Comparison of ENCODE assay signal across 6 cellular contexts in the genomic region with DNA sequence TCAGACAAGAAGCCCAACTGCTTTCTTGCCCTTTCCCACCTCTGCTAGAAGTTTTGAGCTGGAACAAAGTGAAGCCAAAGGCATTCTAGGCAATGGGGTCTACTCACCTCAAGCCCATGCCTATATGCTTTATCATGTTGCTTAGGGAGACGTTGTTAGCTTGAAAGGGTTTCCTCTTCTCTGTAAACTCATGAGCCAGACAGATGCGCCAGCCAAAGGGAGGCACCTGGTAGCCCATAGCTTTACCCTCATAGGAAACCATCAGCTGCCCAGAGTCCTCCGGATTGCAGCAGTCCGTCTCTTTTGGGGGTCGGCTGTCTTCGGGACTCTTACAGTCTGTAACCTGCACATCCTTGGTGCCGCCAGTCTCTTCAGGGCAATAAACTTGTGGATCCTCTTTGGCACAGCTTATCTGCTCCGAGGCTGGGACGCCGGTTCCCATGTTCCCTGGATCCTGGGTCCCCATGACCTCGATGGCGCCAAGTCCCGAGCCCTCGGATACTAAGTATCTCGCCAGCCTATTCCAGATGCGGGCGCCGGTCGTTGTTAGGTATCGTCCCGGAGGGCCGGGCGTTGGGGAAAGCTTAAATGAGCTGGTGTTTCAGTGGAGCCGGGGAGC. TPM values are rescaled to one million over a fixed set of nuclear protein-coding genes. Genes with fewer than 3 reads are reported as not detected.
A peak's percentile ranks its signal among the peaks of the same experiment; 100 is the strongest.
DNase-seq lines count a peak whose midpoint lies in the region; ATAC-seq, FAIRE-seq and TF ChIP-seq lines count a peak whose summit lies in the region.

No MANE protein-coding gene starts in this region.

- H3K4me3 ChIP-seq in HAP-1, result peak overlapping the region; percentile 92

- no peak for ATAC-seq in activated T-helper 17 cell treated with anti-CD3 and anti-CD28 coated beads, Interleukin-2, amount 50 U/mL, for 72 hours (replicated peaks)

- DNase-seq in HAP-1 (ENCODE audit: low spot score in 2 of 2) (no peak), lung microvascular endothelial cell (ENCODE audit: low read depth in 2 of 2) (peak; percentile 38 to 39), iPS-NIHi11 (ENCODE audit: low spot score) (no peak), D721Med (ENCODE audit: insufficient read length, low spot score) (no peak)
- no peak for DNase-seq in activated CD4-positive, alpha-beta T cell treated with anti-CD3 and anti-CD28 coated beads, Interleukin-2, amount 50 U/mL, for 1 hour

- no peaks in the 10 kb centered on the region for H3K9me3 ChIP-seq in HAP-1

- peaks cover 40% of the 10 kb centered on the region for H3K4me1 Mint-ChIP-seq in activated T-helper 17 cell treated with anti-CD3 and anti-CD28 coated beads, Interleukin-2, amount 50 U/mL, for 72 hours

- H3K36me3 ChIP-seq in HAP-1 (replicated peaks), result peaks cover 39% of the 10 kb centered on the region

- no peaks in the 10 kb centered on the region for H3K27me3 ChIP-seq in HAP-1 (ENCODE audit: low read depth)

- TF ChIP-seq CTCF in D721Med (IDR thresholded peaks at IDR 0.05; ENCODE audit: insufficient read depth, missing control alignments), result no peak

- no peak for FAIRE-seq in D721Med (lab: Jason Lieb, UNC)

- H3K27me3 Mint-ChIP-seq in activated T-helper 17 cell treated with anti-CD3 and anti-CD28 coated beads, Interleukin-2, amount 50 U/mL, for 72 hours, result no peaks in the 10 kb centered on the region

- peak overlapping the region; percentile 92 for H3K4me3 Mint-ChIP-seq in activated T-helper 17 cell treated with anti-CD3 and anti-CD28 coated beads, Interleukin-2, amount 50 U/mL, for 72 hours

- H3K4me1 ChIP-seq in HAP-1, result peaks cover 11% of the 10 kb centered on the region; the same call in 1 of the 2 replicates

- in situ Hi-C loops in HAP-1 (cut with MboI; ENCODE audit: low sequenced_read_pairs), result no loop called here

- peaks cover 66% of the 10 kb centered on the region for H3K36me3 Mint-ChIP-seq in activated T-helper 17 cell treated with anti-CD3 and anti-CD28 coated beads, Interleukin-2, amount 50 U/mL, for 72 hours (ENCODE audit: low read depth)

- H3K27ac Mint-ChIP-seq in activated T-helper 17 cell treated with anti-CD3 and anti-CD28 coated beads, Interleukin-2, amount 50 U/mL, for 72 hours, result peak overlapping the region; percentile 83

- no peaks in the 10 kb centered on the region for H3K9me3 Mint-ChIP-seq in activated T-helper 17 cell treated with anti-CD3 and anti-CD28 coated beads, Interleukin-2, amount 50 U/mL, for 72 hours

RNA-seq across cellular contexts. Expression of gene GBA2, which starts 0.7 kb away (rescaled TPM):
- 10 to 100 TPM; 27.0 to 36.0 TPM for total RNA-seq in activated T-helper 17 cell treated with anti-CD3 and anti-CD28 coated beads, Interleukin-2, amount 50 U/mL, for 72 hours
- 42.5 and 54.0 TPM in 2 replicates for total RNA-seq in lung microvascular endothelial cell

RNA-seq across cellular contexts. Expression of gene RGP1, which starts 0.7 kb away (rescaled TPM):
- 10 to 100 TPM; 18.9 to 25.6 TPM for total RNA-seq in activated T-helper 17 cell treated with anti-CD3 and anti-CD28 coated beads, Interleukin-2, amount 50 U/mL, for 72 hours
- total RNA-seq in lung microvascular endothelial cell, result 8.1 and 10.1 TPM in 2 replicates

RNA-seq across cellular contexts. Expression of gene MSMP, which starts 5.7 kb away (rescaled TPM):
- total RNA-seq in activated T-helper 17 cell treated with anti-CD3 and anti-CD28 coated beads, Interleukin-2, amount 50 U/mL, for 72 hours, result not detected
- total RNA-seq in lung microvascular endothelial cell, result 60.9 and 61.5 TPM in 2 replicates

RNA-seq across cellular contexts. Expression of gene CREB3, which starts 15.9 kb away (rescaled TPM):
- total RNA-seq in activated T-helper 17 cell treated with anti-CD3 and anti-CD28 coated beads, Interleukin-2, amount 50 U/mL, for 72 hours, result 10 to 100 TPM; 23.9 to 40.3 TPM
- total RNA-seq in lung microvascular endothelial cell, result 34.4 and 36.7 TPM in 2 replicates

RNA-seq across cellular contexts. Expression of gene TLN1, which starts 16.4 kb away (rescaled TPM):
- total RNA-seq in activated T-helper 17 cell treated with anti-CD3 and anti-CD28 coated beads, Interleukin-2, amount 50 U/mL, for 72 hours, result 100 to 1,000 TPM; 293 to 458 TPM
- total RNA-seq in lung microvascular endothelial cell, result 165 and 180 TPM in 2 replicates

Comparison
In these comparisons a context has a peak if more than half of its experiments do, and no peak if none do; other contexts are left out.
1. DNase-seq: peak in lung microvascular endothelial cell (2 of 2); none in HAP-1 (0 of 2), iPS-NIHi11 (single experiment), D721Med (single experiment) and activated CD4-positive, alpha-beta T cell treated with anti-CD3 and anti-CD28 coated beads, Interleukin-2, amount 50 U/mL, for 1 hour (single experiment).
2. RNA of gene MSMP, which starts 5.7 kb away (total RNA-seq): 60.9 to 61.5 TPM in lung microvascular endothelial cell; not detected in activated T-helper 17 cell treated with anti-CD3 and anti-CD28 coated beads, Interleukin-2, amount 50 U/mL, for 72 hours; every median in the first group is over 10 times any median in the second.